ENCODE assay signal across 2 cellular contexts in genomic region chr14:22962061-22962676, GRCh38.
A peak's percentile ranks its signal among the peaks of the same experiment; 100 is the strongest.
TF ChIP-seq lines count a peak whose summit lies in the region.

No MANE protein-coding gene starts in this region.

TF ChIP-seq in IMR-90, 13 proteins besides CTCF, POLR2A, EP300 and RAD21:
- no peak for TF ChIP-seq CHD1 (IDR thresholded peaks at IDR 0.05; ENCODE audit: low read depth, low read length)
- no peak for TF ChIP-seq MXI1 (IDR thresholded peaks at IDR 0.05; ENCODE audit: borderline replicate concordance, low read depth, low read length)
- TF ChIP-seq MAFK (IDR thresholded peaks at IDR 0.05; ENCODE audit: low read depth, low read length), result no peak
- TF ChIP-seq, protein P1, sequence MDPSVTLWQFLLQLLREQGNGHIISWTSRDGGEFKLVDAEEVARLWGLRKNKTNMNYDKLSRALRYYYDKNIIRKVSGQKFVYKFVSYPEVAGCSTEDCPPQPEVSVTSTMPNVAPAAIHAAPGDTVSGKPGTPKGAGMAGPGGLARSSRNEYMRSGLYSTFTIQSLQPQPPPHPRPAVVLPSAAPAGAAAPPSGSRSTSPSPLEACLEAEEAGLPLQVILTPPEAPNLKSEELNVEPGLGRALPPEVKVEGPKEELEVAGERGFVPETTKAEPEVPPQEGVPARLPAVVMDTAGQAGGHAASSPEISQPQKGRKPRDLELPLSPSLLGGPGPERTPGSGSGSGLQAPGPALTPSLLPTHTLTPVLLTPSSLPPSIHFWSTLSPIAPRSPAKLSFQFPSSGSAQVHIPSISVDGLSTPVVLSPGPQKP (IDR thresholded peaks at IDR 0.05; ENCODE audit: borderline replicate concordance, low read depth, low read length), result no peak
- TF ChIP-seq RFX5 (IDR thresholded peaks at IDR 0.05; ENCODE audit: low read depth, low read length), result no peak
- no peak for TF ChIP-seq FOS (IDR thresholded peaks at IDR 0.05; ENCODE audit: low read depth, low read length)
- no peak for TF ChIP-seq CEBPB (IDR thresholded peaks at IDR 0.05; ENCODE audit: low read depth, low read length)
- TF ChIP-seq SMC3 (IDR thresholded peaks at IDR 0.05; ENCODE audit: low read depth, low read length), result no peak
- no peak for TF ChIP-seq USF2 (IDR thresholded peaks at IDR 0.05; ENCODE audit: low read depth, low read length)

TF ChIP-seq in K562, 482 proteins besides CTCF, POLR2A, EP300 and RAD21:
- TF ChIP-seq DMBX1 (CRISPR knock-in tag; IDR thresholded peaks at IDR 0.05; ENCODE audit: borderline replicate concordance), result peak; percentile 44; the same call in 1 of the 2 replicates
- no peak for TF ChIP-seq ATF1 (CRISPR knock-in tag; IDR thresholded peaks at IDR 0.05)
- no peak for TF ChIP-seq ATF1 (tag; IDR thresholded peaks at IDR 0.05)
